ENCODE assay signal across 1 cellular context in the genomic region with DNA sequence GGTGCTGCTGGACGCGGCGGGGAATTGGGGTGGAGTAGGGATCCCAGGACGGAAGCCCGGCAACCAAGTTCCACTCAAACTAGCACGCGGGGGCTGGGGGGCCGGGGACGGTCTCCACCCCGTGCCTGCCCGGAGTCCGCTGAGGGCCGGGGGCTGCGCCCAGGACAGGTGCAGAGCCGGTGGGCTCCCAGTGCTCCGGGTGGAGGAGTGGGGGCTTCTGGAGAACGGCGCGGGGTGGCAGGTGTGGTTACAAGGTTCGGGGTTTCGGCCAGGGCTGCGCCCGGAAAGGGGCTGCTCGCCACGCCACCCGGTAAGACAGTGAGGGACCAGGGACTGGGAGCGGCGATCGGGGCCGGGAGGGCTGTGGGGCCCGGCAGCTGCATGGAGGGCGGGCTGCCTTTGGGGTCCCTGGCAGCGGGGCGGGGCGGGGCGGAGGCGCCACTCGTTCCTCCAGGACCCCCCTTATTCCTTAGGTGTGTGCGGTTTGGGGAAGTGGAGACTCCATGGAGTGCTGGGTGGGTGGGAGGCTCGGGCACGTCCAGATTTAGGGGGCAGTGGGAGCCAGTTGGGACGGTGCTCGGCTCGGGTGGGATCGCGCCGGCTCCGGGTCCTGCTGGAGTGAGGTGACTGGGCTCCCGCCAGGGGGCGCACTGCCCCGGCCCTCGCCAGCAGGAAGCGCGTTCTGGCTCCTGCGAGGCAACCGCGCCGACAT.
A peak's percentile ranks its signal among the peaks of the same experiment; 100 is the strongest.
TF ChIP-seq lines count a peak whose summit lies in the region.

No MANE protein-coding gene starts in this region.

TF ChIP-seq in HepG2, 621 proteins besides CTCF, POLR2A, EP300 and RAD21 (continued from another document):
- TF ChIP-seq, protein P1, sequence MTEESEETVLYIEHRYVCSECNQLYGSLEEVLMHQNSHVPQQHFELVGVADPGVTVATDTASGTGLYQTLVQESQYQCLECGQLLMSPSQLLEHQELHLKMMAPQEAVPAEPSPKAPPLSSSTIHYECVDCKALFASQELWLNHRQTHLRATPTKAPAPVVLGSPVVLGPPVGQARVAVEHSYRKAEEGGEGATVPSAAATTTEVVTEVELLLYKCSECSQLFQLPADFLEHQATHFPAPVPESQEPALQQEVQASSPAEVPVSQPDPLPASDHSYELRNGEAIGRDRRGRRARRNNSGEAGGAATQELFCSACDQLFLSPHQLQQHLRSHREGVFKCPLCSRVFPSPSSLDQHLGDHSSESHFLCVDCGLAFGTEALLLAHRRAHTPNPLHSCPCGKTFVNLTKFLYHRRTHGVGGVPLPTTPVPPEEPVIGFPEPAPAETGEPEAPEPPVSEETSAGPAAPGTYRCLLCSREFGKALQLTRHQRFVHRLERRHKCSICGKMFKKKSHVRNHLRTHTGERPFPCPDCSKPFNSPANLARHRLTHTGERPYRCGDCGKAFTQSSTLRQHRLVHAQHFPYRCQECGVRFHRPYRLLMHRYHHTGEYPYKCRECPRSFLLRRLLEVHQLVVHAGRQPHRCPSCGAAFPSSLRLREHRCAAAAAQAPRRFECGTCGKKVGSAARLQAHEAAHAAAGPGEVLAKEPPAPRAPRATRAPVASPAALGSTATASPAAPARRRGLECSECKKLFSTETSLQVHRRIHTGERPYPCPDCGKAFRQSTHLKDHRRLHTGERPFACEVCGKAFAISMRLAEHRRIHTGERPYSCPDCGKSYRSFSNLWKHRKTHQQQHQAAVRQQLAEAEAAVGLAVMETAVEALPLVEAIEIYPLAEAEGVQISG (CRISPR knock-in tag; IDR thresholded peaks at IDR 0.05): peak; percentile 63; the same call in 1 of the 2 replicates
- no peak for TF ChIP-seq ZNF280D (CRISPR knock-in tag; IDR thresholded peaks at IDR 0.05)
- TF ChIP-seq REPIN1 (CRISPR knock-in tag; IDR thresholded peaks at IDR 0.05; ENCODE audit: borderline replicate concordance, low read depth): peak; percentile 34; the same call in 1 of the 2 replicates
- TF ChIP-seq NONO (IDR thresholded peaks at IDR 0.05): no peak
- TF ChIP-seq NONO (CRISPR knock-in tag; conservative IDR thresholded peaks at IDR 0.05): 0 out of 2 replicates have a peak, but pooled peaks have one; percentile 34
- TF ChIP-seq, protein P2, sequence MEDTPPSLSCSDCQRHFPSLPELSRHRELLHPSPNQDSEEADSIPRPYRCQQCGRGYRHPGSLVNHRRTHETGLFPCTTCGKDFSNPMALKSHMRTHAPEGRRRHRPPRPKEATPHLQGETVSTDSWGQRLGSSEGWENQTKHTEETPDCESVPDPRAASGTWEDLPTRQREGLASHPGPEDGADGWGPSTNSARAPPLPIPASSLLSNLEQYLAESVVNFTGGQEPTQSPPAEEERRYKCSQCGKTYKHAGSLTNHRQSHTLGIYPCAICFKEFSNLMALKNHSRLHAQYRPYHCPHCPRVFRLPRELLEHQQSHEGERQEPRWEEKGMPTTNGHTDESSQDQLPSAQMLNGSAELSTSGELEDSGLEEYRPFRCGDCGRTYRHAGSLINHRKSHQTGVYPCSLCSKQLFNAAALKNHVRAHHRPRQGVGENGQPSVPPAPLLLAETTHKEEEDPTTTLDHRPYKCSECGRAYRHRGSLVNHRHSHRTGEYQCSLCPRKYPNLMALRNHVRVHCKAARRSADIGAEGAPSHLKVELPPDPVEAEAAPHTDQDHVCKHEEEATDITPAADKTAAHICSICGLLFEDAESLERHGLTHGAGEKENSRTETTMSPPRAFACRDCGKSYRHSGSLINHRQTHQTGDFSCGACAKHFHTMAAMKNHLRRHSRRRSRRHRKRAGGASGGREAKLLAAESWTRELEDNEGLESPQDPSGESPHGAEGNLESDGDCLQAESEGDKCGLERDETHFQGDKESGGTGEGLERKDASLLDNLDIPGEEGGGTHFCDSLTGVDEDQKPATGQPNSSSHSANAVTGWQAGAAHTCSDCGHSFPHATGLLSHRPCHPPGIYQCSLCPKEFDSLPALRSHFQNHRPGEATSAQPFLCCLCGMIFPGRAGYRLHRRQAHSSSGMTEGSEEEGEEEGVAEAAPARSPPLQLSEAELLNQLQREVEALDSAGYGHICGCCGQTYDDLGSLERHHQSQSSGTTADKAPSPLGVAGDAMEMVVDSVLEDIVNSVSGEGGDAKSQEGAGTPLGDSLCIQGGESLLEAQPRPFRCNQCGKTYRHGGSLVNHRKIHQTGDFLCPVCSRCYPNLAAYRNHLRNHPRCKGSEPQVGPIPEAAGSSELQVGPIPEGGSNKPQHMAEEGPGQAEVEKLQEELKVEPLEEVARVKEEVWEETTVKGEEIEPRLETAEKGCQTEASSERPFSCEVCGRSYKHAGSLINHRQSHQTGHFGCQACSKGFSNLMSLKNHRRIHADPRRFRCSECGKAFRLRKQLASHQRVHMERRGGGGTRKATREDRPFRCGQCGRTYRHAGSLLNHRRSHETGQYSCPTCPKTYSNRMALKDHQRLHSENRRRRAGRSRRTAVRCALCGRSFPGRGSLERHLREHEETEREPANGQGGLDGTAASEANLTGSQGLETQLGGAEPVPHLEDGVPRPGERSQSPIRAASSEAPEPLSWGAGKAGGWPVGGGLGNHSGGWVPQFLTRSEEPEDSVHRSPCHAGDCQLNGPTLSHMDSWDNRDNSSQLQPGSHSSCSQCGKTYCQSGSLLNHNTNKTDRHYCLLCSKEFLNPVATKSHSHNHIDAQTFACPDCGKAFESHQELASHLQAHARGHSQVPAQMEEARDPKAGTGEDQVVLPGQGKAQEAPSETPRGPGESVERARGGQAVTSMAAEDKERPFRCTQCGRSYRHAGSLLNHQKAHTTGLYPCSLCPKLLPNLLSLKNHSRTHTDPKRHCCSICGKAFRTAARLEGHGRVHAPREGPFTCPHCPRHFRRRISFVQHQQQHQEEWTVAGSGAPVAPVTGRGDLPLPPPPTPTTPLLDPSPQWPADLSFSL (CRISPR knock-in tag; IDR thresholded peaks at IDR 0.05): no peak
- TF ChIP-seq YEATS2 (CRISPR knock-in tag; IDR thresholded peaks at IDR 0.05; ENCODE audit: borderline replicate concordance): no peak
- peak; percentile 50; the same call in 1 of the 2 replicates for TF ChIP-seq MTF2 (CRISPR knock-in tag; IDR thresholded peaks at IDR 0.05; ENCODE audit: borderline replicate concordance)
- TF ChIP-seq, protein P3, sequence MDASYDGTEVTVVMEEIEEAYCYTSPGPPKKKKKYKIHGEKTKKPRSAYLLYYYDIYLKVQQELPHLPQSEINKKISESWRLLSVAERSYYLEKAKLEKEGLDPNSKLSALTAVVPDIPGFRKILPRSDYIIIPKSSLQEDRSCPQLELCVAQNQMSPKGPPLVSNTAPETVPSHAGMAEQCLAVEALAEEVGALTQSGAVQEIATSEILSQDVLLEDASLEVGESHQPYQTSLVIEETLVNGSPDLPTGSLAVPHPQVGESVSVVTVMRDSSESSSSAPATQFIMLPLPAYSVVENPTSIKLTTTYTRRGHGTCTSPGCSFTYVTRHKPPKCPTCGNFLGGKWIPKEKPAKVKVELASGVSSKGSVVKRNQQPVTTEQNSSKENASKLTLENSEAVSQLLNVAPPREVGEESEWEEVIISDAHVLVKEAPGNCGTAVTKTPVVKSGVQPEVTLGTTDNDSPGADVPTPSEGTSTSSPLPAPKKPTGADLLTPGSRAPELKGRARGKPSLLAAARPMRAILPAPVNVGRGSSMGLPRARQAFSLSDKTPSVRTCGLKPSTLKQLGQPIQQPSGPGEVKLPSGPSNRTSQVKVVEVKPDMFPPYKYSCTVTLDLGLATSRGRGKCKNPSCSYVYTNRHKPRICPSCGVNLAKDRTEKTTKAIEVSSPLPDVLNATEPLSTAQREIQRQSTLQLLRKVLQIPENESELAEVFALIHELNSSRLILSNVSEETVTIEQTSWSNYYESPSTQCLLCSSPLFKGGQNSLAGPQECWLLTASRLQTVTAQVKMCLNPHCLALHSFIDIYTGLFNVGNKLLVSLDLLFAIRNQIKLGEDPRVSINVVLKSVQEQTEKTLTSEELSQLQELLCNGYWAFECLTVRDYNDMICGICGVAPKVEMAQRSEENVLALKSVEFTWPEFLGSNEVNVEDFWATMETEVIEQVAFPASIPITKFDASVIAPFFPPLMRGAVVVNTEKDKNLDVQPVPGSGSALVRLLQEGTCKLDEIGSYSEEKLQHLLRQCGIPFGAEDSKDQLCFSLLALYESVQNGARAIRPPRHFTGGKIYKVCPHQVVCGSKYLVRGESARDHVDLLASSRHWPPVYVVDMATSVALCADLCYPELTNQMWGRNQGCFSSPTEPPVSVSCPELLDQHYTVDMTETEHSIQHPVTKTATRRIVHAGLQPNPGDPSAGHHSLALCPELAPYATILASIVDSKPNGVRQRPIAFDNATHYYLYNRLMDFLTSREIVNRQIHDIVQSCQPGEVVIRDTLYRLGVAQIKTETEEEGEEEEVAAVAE (CRISPR knock-in tag; IDR thresholded peaks at IDR 0.05; ENCODE audit: borderline replicate concordance): no peak
- TF ChIP-seq XRCC5 (optimal IDR thresholded peaks at IDR 0.05; ENCODE audit: low read length): peak; percentile 44
- TF ChIP-seq ZBTB14 (CRISPR knock-in tag; IDR thresholded peaks at IDR 0.05): peak; percentile 30; the same call in 1 of the 2 replicates
- TF ChIP-seq SYNCRIP (IDR thresholded peaks at IDR 0.05; ENCODE audit: insufficient read depth, low read depth, low read length): no peak
- no peak for TF ChIP-seq ZNF792 (CRISPR knock-in tag; IDR thresholded peaks at IDR 0.05)
- TF ChIP-seq, protein P4, sequence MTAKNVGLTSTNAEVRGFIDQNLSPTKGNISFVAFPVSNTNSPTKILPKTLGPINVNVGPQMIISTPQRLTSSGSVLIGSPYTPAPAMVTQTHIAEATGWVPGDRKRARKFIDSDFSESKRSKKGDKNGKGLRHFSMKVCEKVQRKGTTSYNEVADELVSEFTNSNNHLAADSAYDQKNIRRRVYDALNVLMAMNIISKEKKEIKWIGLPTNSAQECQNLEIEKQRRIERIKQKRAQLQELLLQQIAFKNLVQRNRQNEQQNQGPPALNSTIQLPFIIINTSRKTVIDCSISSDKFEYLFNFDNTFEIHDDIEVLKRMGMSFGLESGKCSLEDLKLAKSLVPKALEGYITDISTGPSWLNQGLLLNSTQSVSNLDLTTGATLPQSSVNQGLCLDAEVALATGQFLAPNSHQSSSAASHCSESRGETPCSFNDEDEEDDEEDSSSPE (CRISPR knock-in tag; IDR thresholded peaks at IDR 0.05): no peak
- peak; percentile 34 for TF ChIP-seq YY1 (IDR thresholded peaks at IDR 0.05; ENCODE audit: insufficient read depth, insufficient replicate concordance, low read depth, low read length)
- no peak for TF ChIP-seq IRF2 (CRISPR knock-in tag; IDR thresholded peaks at IDR 0.05)
